ENCODE assay signal across 26 cellular contexts in the genomic region with DNA sequence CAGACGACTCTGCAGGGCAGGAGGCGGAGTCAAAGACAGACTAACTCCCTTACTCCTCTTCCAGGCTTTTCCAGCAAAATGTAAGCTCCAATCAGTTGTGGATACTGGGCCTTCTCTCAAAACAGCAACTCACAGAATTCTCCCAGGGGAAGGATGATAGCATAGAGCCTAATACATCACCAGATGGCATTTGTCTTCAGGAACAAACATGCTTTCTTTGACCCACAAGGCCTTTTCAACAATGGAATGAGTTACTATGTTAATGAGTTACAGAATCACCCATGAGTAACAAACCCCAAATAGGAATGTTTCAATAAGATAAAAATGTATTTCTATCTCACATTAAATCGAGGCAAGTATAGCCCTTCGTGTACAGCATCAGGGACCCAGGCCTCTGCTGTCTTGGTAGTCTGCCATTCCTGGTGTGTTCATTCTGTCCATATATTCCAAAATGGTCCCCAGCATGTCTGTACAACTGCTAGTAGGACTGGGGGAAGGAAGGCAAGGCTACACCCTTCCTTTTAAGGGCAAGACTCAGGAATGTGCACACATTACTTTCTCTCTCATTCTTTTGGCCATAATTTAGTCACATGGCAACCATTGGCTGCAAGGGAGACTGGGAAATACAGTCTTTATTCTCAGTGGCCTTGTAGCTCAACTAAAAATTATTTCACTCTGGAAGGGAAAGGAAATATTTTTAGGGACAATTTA.
DNase-seq lines count a peak whose midpoint lies in the region; ATAC-seq and TF ChIP-seq lines count a peak whose summit lies in the region.
"Had no signal": no experiment of that assay in that cellular context is flagged by ENCODE, and none has a peak within 500 bp of the region (broad histone marks: within the 10 kb centered on the region; RNA-seq: fewer than 3 reads in every experiment).

No MANE protein-coding gene starts in this region.

- DNase-seq in mammary epithelial cell (peak; percentile 56), MCF 10A (ENCODE audit: unreplicated experiment) (no peak), astrocyte of the hippocampus (ENCODE audit: low read depth, low spot score) (peak; percentile 19), kidney epithelial cell (ENCODE audit: low read depth) (peak; percentile 81), DMS153 (lab: John Stamatoyannopoulos, UW) (no peak), GM13976 (ENCODE audit: low spot score) (no peak)
- DNase-seq in activated T-cell treated with anti-CD3 and anti-CD28 coated beads, Interleukin-2, amount 50 U/mL, for 24 hours = no peak
- DNase-seq: activated CD4-positive, alpha-beta T cell treated with anti-CD3 and anti-CD28 coated beads for 36 hours; activated CD8-positive, alpha-beta memory T cell treated with anti-CD3 and anti-CD28 coated beads for 24 hours; activated T-cell treated with anti-CD3 and anti-CD28 coated beads, Interleukin-2, amount 50 U/mL, for 1 hour; colonic mucosa; effector memory CD4-positive, alpha-beta T cell; gastrocnemius medialis; islet precursor cell; NCI-H1105 treated with DMSO at 0.1 percent for 48 hours; NCI-H526; stimulated activated CD4-positive, alpha-beta T cell treated with anti-CD3 and anti-CD28 coated beads, Interleukin-1b, Interleukin-23, amount 100 ng/mL, for 48 hours; T-helper 17 cell; trophoblast cell had no signal

- no peak overlapping the region for H3K4me3 Mint-ChIP-seq in MCF 10A (ENCODE audit: unreplicated experiment)
- no peak overlapping the region for H3K4me3 Mint-ChIP-seq in activated T-cell treated with anti-CD3 and anti-CD28 coated beads, Interleukin-2, amount 50 U/mL, for 24 hours
- H3K4me3 Mint-ChIP-seq: activated CD4-positive, alpha-beta T cell treated with anti-CD3 and anti-CD28 coated beads for 36 hours; B cell; T-helper 17 cell had no signal

- CTCF ChIA-PET in mammary epithelial cell (lab: Charles Lee; ENCODE audit: low non-redundant PET) (interaction anchor here (1.1 kb wide), 1 partner anchor 25 kb away, joined by 5 read pairs; no protein-coding TSS in a partner anchor), MCF 10A (lab: Yijun Ruan, JAX) (no interaction called here)

- H3K4me2 ChIP-seq in mammary epithelial cell (ENCODE audit: insufficient read depth, low read depth, low read length) = peak overlapping the region; percentile 29

- H4K20me1 ChIP-seq in mammary epithelial cell (ENCODE audit: insufficient read depth, low read length) = no peaks in the 10 kb centered on the region

- no peaks in the 10 kb centered on the region for H3K36me3 Mint-ChIP-seq in MCF 10A (ENCODE audit: insufficient read depth, unreplicated experiment)
- no peaks in the 10 kb centered on the region for H3K36me3 Mint-ChIP-seq in activated T-cell treated with anti-CD3 and anti-CD28 coated beads, Interleukin-2, amount 50 U/mL, for 24 hours (ENCODE audit: low read depth)

- no peaks in the 10 kb centered on the region for H3K4me1 Mint-ChIP-seq in MCF 10A (ENCODE audit: insufficient read depth, unreplicated experiment)
- no peaks in the 10 kb centered on the region for H3K4me1 Mint-ChIP-seq in activated T-cell treated with anti-CD3 and anti-CD28 coated beads, Interleukin-2, amount 50 U/mL, for 24 hours (ENCODE audit: low read depth)
- H3K4me1 Mint-ChIP-seq: activated CD4-positive, alpha-beta T cell treated with anti-CD3 and anti-CD28 coated beads for 36 hours; B cell; T-helper 17 cell had no signal

- no peaks in the 10 kb centered on the region for H3K9me3 ChIP-seq in mammary epithelial cell (replicated peaks; ENCODE audit: insufficient read depth, low read length)
- H3K9me3 ChIP-seq: colonic mucosa, esophagus muscularis mucosa, gastrocnemius medialis had no signal

- no peaks in the 10 kb centered on the region for H3K79me2 ChIP-seq in mammary epithelial cell (ENCODE audit: insufficient read depth, low read length)

- POLR2A ChIA-PET in MCF 10A (lab: Yijun Ruan, JAX) = no interaction called here

- no peak overlapping the region for H3K9ac ChIP-seq in mammary epithelial cell (ENCODE audit: insufficient read depth, low read length)

- no peak overlapping the region for H3K27ac Mint-ChIP-seq in MCF 10A (ENCODE audit: low read depth, unreplicated experiment)
- H3K27ac Mint-ChIP-seq in activated T-cell treated with anti-CD3 and anti-CD28 coated beads, Interleukin-2, amount 50 U/mL, for 24 hours = no peak overlapping the region
- H3K27ac Mint-ChIP-seq: activated CD4-positive, alpha-beta T cell treated with anti-CD3 and anti-CD28 coated beads for 36 hours; B cell; T-helper 17 cell had no signal

- dilution Hi-C loops in mammary epithelial cell (cut with HindIII; ENCODE audit: low sequenced_read_pairs) = no loop called here

- H3K27me3 ChIP-seq in mammary epithelial cell (ENCODE audit: insufficient read depth, low read length) (no peaks in the 10 kb centered on the region), kidney epithelial cell (ENCODE audit: control insufficient read depth, insufficient read depth, low read length) (no peaks in the 10 kb centered on the region)
- H3K27me3 ChIP-seq: colonic mucosa, gastrocnemius medialis had no signal

- no peak for ATAC-seq in HG03139 (IDR thresholded peaks at IDR 0.05; ENCODE audit: unreplicated experiment)
- ATAC-seq: activated CD4-positive, alpha-beta T cell treated with anti-CD3 and anti-CD28 coated beads for 36 hours; gastrocnemius medialis; T-helper 17 cell had no signal

- in situ Hi-C loops in mammary epithelial cell (cut with MboI; ENCODE audit: low sequenced_read_pairs in 2 of 2) = no loop called here
- in situ Hi-C loops in GM13976 (cut with MboI; ENCODE audit: low sequenced_read_pairs, unreplicated experiment) = no loop called here

- no peak overlapping the region for H3K4me3 ChIP-seq in mammary epithelial cell (replicated peaks in 1 of 3; ENCODE audit: insufficient read depth in 1 of 3, low read depth in 2 of 3, low read length in 3 of 3)
- H3K4me3 ChIP-seq in kidney epithelial cell (ENCODE audit: low read depth, low read length) = no peak overlapping the region
- H3K4me3 ChIP-seq: breast epithelium, colonic mucosa, esophagus muscularis mucosa, gastrocnemius medialis, SK-N-MC, skin epidermis had no signal

- no peaks in the 10 kb centered on the region for H3K9me3 Mint-ChIP-seq in MCF 10A (ENCODE audit: unreplicated experiment)
- H3K9me3 Mint-ChIP-seq in activated T-cell treated with anti-CD3 and anti-CD28 coated beads, Interleukin-2, amount 50 U/mL, for 24 hours = no peaks in the 10 kb centered on the region

- intact Hi-C loops in mammary epithelial cell (cut with micrococcal nuclease) = no loop called here
- intact Hi-C loops in MCF 10A (cut with micrococcal nuclease) = no loop called here

- peaks cover 9% of the 10 kb centered on the region for H3K27me3 Mint-ChIP-seq in MCF 10A (ENCODE audit: insufficient read depth, unreplicated experiment)
- peaks cover 22% of the 10 kb centered on the region for H3K27me3 Mint-ChIP-seq in activated T-cell treated with anti-CD3 and anti-CD28 coated beads, Interleukin-2, amount 50 U/mL, for 24 hours

- H2AFZ ChIP-seq in mammary epithelial cell (ENCODE audit: low read depth, low read length) = peak overlapping the region; percentile 83

- no peak for TF ChIP-seq CTCF in mammary epithelial cell (conservative IDR thresholded peaks at IDR 0.05 in 1 of 2, IDR thresholded peaks at IDR 0.05 in 1 of 2; ENCODE audit: extremely low read depth in 1 of 2, insufficient read depth in 1 of 2, low read depth in 1 of 2, low read length in 2 of 2)
- no peak for TF ChIP-seq CTCF in MCF 10A (IDR thresholded peaks at IDR 0.05; ENCODE audit: unreplicated experiment)
- TF ChIP-seq CTCF in kidney epithelial cell (IDR thresholded peaks at IDR 0.05; ENCODE audit: insufficient read depth, low read length, poor library complexity, severe bottlenecking) = no peak
- no peak for TF ChIP-seq CTCF in GM13976 (IDR thresholded peaks at IDR 0.05; ENCODE audit: borderline replicate concordance, control extremely low read depth, extremely low read depth, insufficient read depth, missing control alignments)

- WGBS in mammary epithelial cell (ENCODE audit: low coverage, missing lambda C conversion rate) = 60% methylated on average over 4 of the region's 4 CpGs

- peak overlapping the region; percentile 22 for H3K27ac ChIP-seq in mammary epithelial cell (ENCODE audit: insufficient read depth, low read depth, low read length)
- H3K27ac ChIP-seq: breast epithelium, colonic mucosa, esophagus muscularis mucosa, gastrocnemius medialis, RWPE1, SK-N-MC, skin epidermis had no signal

- peaks cover 7% of the 10 kb centered on the region for H3K4me1 ChIP-seq in mammary epithelial cell (ENCODE audit: insufficient read depth, low read length)
- H3K4me1 ChIP-seq: breast epithelium, colonic mucosa, esophagus muscularis mucosa, gastrocnemius medialis had no signal

- BruUV-seq in mammary epithelial cell (replicated peaks; lab: Mats Ljungman, UMichigan) (no TSS peak), MCF 10A (replicated peaks; lab: Mats Ljungman, UMichigan) (no TSS peak)

- H3K36me3 ChIP-seq in mammary epithelial cell (ENCODE audit: insufficient read depth, low read length) (no peaks in the 10 kb centered on the region), kidney epithelial cell (ENCODE audit: control insufficient read depth, insufficient read depth, low read length) (no peaks in the 10 kb centered on the region)
- H3K36me3 ChIP-seq: breast epithelium, colonic mucosa, esophagus muscularis mucosa, gastrocnemius medialis had no signal

Comparison
In these comparisons a context has a peak if more than half of its experiments do, and no peak if none do; other contexts are left out.
1. DNase-seq: peak in mammary epithelial cell (single experiment), astrocyte of the hippocampus (single experiment) and kidney epithelial cell (single experiment); none in MCF 10A (single experiment), activated T-cell treated with anti-CD3 and anti-CD28 coated beads, Interleukin-2, amount 50 U/mL, for 24 hours (single experiment), DMS153 (single experiment) and GM13976 (single experiment).